ENCODE assay signal across 8 cellular contexts in genomic region chr5:67003906-67004729, GRCh38.
DNase-seq lines count a peak whose midpoint lies in the region; ATAC-seq and TF ChIP-seq lines count a peak whose summit lies in the region.

No MANE protein-coding gene starts in this region.

- intact Hi-C loops in HCT116 (cut with micrococcal nuclease) = loop anchor here (1.0 to 5.0 kb wide), 2 partner anchors 17 to 203 kb away; no protein-coding TSS in a partner anchor
- intact Hi-C loops in ascending aorta (cut with DNase I) = loop anchor here (5.0 kb wide), 2 partner anchors 47 to 88 kb away; no protein-coding TSS in a partner anchor
- intact Hi-C loops in right cardiac atrium (cut with DNase I) = loop anchor here in 2 of 4 donors (5.0 to 10.0 kb wide), 3 partner anchors 51 to 143 kb away; no protein-coding TSS in a partner anchor
- intact Hi-C loops in prostate gland (cut with DNase I) = loop anchor here (5.0 kb wide), 1 partner anchor 83 kb away; no protein-coding TSS in a partner anchor

- RAD21 ChIA-PET in HCT116 (lab: Charles Lee; ENCODE audit: low non-redundant PET in 1 of 2, low total read pairs in 2 of 2, uncharacterized antibody in 2 of 2, unreplicated experiment in 2 of 2) = no interaction called here

- peak overlapping the region; percentile 50 for H3K27ac ChIP-seq in HCT116 (ENCODE audit: low read depth, low read length)
- peak overlapping the region; percentile 92 to 93 for H3K27ac ChIP-seq in ascending aorta
- H3K27ac ChIP-seq in right cardiac atrium (ENCODE audit: low read length) = peak overlapping the region; percentile 83
- H3K27ac ChIP-seq in prostate gland = peak overlapping the region; percentile 84 to 85
- peak overlapping the region; percentile 84 to 95 (median 90) for H3K27ac ChIP-seq in upper lobe of left lung

- CTCF ChIA-PET in HCT116 (lab: Charles Lee) = no interaction called here

- peaks cover 4 to 17% of the 10 kb centered on the region in 2 experiments for H3K4me1 ChIP-seq in HCT116 (ENCODE audit: control insufficient read depth in 1 of 2, insufficient read depth in 2 of 2, low read length in 2 of 2)
- H3K4me1 ChIP-seq in ascending aorta = peaks cover 7 to 27% of the 10 kb centered on the region in 2 donors
- peaks cover 1% of the 10 kb centered on the region for H3K4me1 ChIP-seq in right cardiac atrium (ENCODE audit: control insufficient read depth, insufficient read depth, low read length)
- no peaks in the 10 kb centered on the region for H3K4me1 ChIP-seq in prostate gland (replicated peaks)
- peaks cover 7 to 46% (median 16%) of the 10 kb centered on the region in 4 donors for H3K4me1 ChIP-seq in upper lobe of left lung

- no peaks in the 10 kb centered on the region for H3K9me2 ChIP-seq in HCT116 (ENCODE audit: insufficient read depth)

- H3K4me3 ChIP-seq in HCT116 (replicated peaks in 1 of 2; ENCODE audit: low read depth in 1 of 2, low read length in 2 of 2) = peak overlapping the region; percentile 36 to 53
- peak overlapping the region; percentile 76 to 83 for H3K4me3 ChIP-seq in ascending aorta
- H3K4me3 ChIP-seq in right cardiac atrium (ENCODE audit: low read length) = peak overlapping the region; percentile 94
- peak overlapping the region; percentile 48 to 50 for H3K4me3 ChIP-seq in prostate gland
- peak overlapping the region; percentile 46 to 65 (median 58) for H3K4me3 ChIP-seq in upper lobe of left lung

- H3K79me2 ChIP-seq in HCT116 (ENCODE audit: insufficient read depth, low read length) = no peaks in the 10 kb centered on the region

- POLR2A ChIA-PET in HCT116 (lab: Charles Lee) = interaction anchor here (0.8 to 1.2 kb wide), 5 partner anchors 8 to 30 kb away, joined by 3 to 5 read pairs (median 3); no protein-coding TSS in a partner anchor

- H4K20me1 ChIP-seq in HCT116 (ENCODE audit: insufficient read depth) = no peaks in the 10 kb centered on the region

- peak overlapping the region; percentile 87 for H2AFZ ChIP-seq in HCT116 (ENCODE audit: low read depth, low read length, poor library complexity, severe bottlenecking)

- no TSS peak for BruUV-seq in HCT116 (replicated peaks; lab: Mats Ljungman, UMichigan)

- no peak for TF ChIP-seq POLR2A in HCT116 (IDR thresholded peaks at IDR 0.05; ENCODE audit: borderline replicate concordance, extremely low read depth, insufficient read depth, insufficient read length)
- TF ChIP-seq POLR2A in prostate gland (IDR thresholded peaks at IDR 0.05) = peak; percentile 87
- peak in 3 of 4 donors; percentile 43 to 71 (median 69) for TF ChIP-seq POLR2A in upper lobe of left lung (IDR thresholded peaks at IDR 0.05)

- DNase-seq in DMS 273 (lab: John Stamatoyannopoulos, UW; ENCODE audit: unreplicated experiment) (peak; percentile 92), HCT116 (ENCODE audit: low read depth, low spot score) (peak; percentile 53), NCI-H1417 treated with DMSO at 0.1 percent for 48 hours (lab: John Stamatoyannopoulos, UW) (peak; percentile 47), T-helper 22 cell (ENCODE audit: low read depth) (peak; percentile 87), ascending aorta (ENCODE audit: low spot score in 2 of 2) (peak; percentile 67 to 94), right cardiac atrium (peak; percentile 88 to 93 (median 92)), prostate gland (ENCODE audit: low spot score) (peak; percentile 91), upper lobe of left lung (peak; percentile 89 to 93)

- no peaks in the 10 kb centered on the region for H3K36me3 ChIP-seq in HCT116 (ENCODE audit: control insufficient read depth in 1 of 2, insufficient read depth in 2 of 2, low read length in 2 of 2)
- H3K36me3 ChIP-seq in ascending aorta = no peaks in the 10 kb centered on the region
- no peaks in the 10 kb centered on the region for H3K36me3 ChIP-seq in prostate gland
- no peaks in the 10 kb centered on the region for H3K36me3 ChIP-seq in upper lobe of left lung

- H3K4me2 ChIP-seq in HCT116 (ENCODE audit: low read length) = peak overlapping the region; percentile 83

- H3K27me3 ChIP-seq in HCT116 (ENCODE audit: insufficient read depth, low read length) (peaks cover 57% of the 10 kb centered on the region), ascending aorta (no peaks in the 10 kb centered on the region), right cardiac atrium (ENCODE audit: control insufficient read depth, insufficient read depth) (no peaks in the 10 kb centered on the region), prostate gland (replicated peaks; ENCODE audit: insufficient read depth) (no peaks in the 10 kb centered on the region), upper lobe of left lung (no peaks in the 10 kb centered on the region)

- 0 out of 2 replicates have a peak overlapping the region, but pooled peaks have one; percentile 4 for H3K9ac ChIP-seq in HCT116 (ENCODE audit: low read length)

- TF ChIP-seq CTCF in HCT116 (IDR thresholded peaks at IDR 0.05 in 2 of 3, conservative IDR thresholded peaks at IDR 0.05 in 1 of 3; ENCODE audit: borderline replicate concordance in 1 of 3, insufficient read depth in 1 of 3, low read depth in 2 of 3, low read length in 2 of 3) = no peak
- TF ChIP-seq CTCF in ascending aorta (IDR thresholded peaks at IDR 0.05) = no peak
- no peak for TF ChIP-seq CTCF in prostate gland (IDR thresholded peaks at IDR 0.05)
- peak in 1 of 6 experiments; percentile 17 for TF ChIP-seq CTCF in upper lobe of left lung (IDR thresholded peaks at IDR 0.05)

- TF ChIP-seq EP300 in upper lobe of left lung (IDR thresholded peaks at IDR 0.05) = no peak

- under 1% methylated on average over 53 of the region's 54 CpGs for WGBS in right cardiac atrium
- under 1% methylated on average over 47 of the region's 54 CpGs for WGBS in prostate gland
- WGBS in upper lobe of left lung, 2 donors = 0% methylated on average over 15 to 50 of the region's 54 CpGs

- ATAC-seq in HCT116 (peak; percentile 90), right cardiac atrium (peak; percentile 93 to 94), upper lobe of left lung (ENCODE audit: low FRiP score in 2 of 2) (peak; percentile 91)

- no peaks in the 10 kb centered on the region for H3K9me3 ChIP-seq in HCT116 (ENCODE audit: control insufficient read depth in 1 of 2, insufficient read depth in 1 of 2, low read depth in 1 of 2, low read length in 2 of 2)
- no peaks in the 10 kb centered on the region for H3K9me3 ChIP-seq in ascending aorta
- no peaks in the 10 kb centered on the region for H3K9me3 ChIP-seq in right cardiac atrium (ENCODE audit: control insufficient read depth, low read length)
- H3K9me3 ChIP-seq in prostate gland = no peaks in the 10 kb centered on the region
- H3K9me3 ChIP-seq in upper lobe of left lung = no peaks in the 10 kb centered on the region

- TF ChIP-seq RAD21 in HCT116 (IDR thresholded peaks at IDR 0.05; ENCODE audit: low read depth) = no peak

TF ChIP-seq in HCT116, 20 proteins besides CTCF, POLR2A, EP300 and RAD21:
- TF ChIP-seq TCF7L2 (IDR thresholded peaks at IDR 0.05; ENCODE audit: borderline replicate concordance, extremely low read depth, insufficient read depth, insufficient read length) (peak; percentile 54), MAX (IDR thresholded peaks at IDR 0.05) (peak; percentile 67), ZBTB33 (IDR thresholded peaks at IDR 0.05; ENCODE audit: extremely low read depth, insufficient replicate concordance, low read length) (no peak), EGR1 (IDR thresholded peaks at IDR 0.05; ENCODE audit: low read depth) (0 out of 2 replicates have a peak, but pooled peaks have one; percentile 11), POLR2AphosphoS5 (IDR thresholded peaks at IDR 0.05; ENCODE audit: low read depth, low read length) (peak; percentile 79), JUND (IDR thresholded peaks at IDR 0.05) (peak; percentile 54), SP1 (IDR thresholded peaks at IDR 0.05; ENCODE audit: low read depth) (peak; percentile 42), YY1 (IDR thresholded peaks at IDR 0.05; ENCODE audit: extremely low read depth, insufficient replicate concordance, low read depth, low read length) (peak; percentile 7), CBX3 (IDR thresholded peaks at IDR 0.05; ENCODE audit: low read depth) (no peak)

Comparison
In these comparisons a context has a peak if more than half of its experiments do, and no peak if none do; other contexts are left out.
1. Peak in every context shown above with its lines: DNase-seq, ATAC-seq, H3K4me3 ChIP-seq and H3K27ac ChIP-seq.